Comparison of ENCODE assay signal across 8 cellular contexts in the genomic region with DNA sequence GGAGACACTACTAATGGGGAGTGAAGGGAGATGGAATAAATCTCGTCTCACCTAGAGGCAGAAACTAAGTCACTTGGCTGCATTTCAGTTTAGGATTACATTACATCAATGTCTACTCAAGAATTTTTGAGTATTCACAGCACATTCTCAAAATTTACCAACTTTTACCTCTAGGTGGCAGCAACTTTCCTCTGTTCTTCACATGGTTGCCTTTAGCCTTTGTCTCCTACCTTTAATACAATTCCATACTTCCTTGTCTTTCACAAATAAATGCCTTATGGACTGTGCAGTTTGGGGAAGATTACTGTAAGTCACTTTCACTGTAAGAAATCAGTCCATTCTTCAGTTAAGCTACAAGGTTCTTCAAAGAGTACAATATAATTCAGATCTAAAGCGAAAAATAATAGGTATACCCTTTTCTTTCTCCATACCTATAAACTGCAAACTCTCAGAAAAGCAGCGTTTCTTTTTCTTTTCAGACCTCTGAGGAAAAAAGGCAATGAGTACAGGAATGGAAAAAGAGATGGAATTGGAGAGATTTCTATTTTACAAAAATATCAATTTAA.
DNase-seq lines count a peak whose midpoint lies in the region; FAIRE-seq and TF ChIP-seq lines count a peak whose summit lies in the region.

No MANE protein-coding gene starts in this region.

- no peaks in the 10 kb centered on the region for H3F3A ChIP-seq in SU-DHL-6 (ENCODE audit: insufficient read depth)

- H3K27me3 Mint-ChIP-seq in neural crest cell (ENCODE audit: low read depth) = no peaks in the 10 kb centered on the region

- H3K4me2 ChIP-seq in SU-DHL-6 (ENCODE audit: low read depth, low read length, poor library complexity, severe bottlenecking) = no peak overlapping the region

- H3K9ac ChIP-seq in SU-DHL-6 (ENCODE audit: low read length) = no peak overlapping the region

- FAIRE-seq in A204.1 (lab: Jason Lieb, UNC) = peak; percentile 81

- no peak overlapping the region for H2AFZ ChIP-seq in SU-DHL-6 (ENCODE audit: low read depth, low read length, severe bottlenecking)

- no peaks in the 10 kb centered on the region for H3K9me3 ChIP-seq in SU-DHL-6 (ENCODE audit: insufficient read depth, low read length)

- H3K4me3 ChIP-seq in HFF-Myc (replicated peaks; ENCODE audit: low read depth, low read length) = no peak overlapping the region
- no peak overlapping the region for H3K4me3 ChIP-seq in SU-DHL-6 (ENCODE audit: insufficient read depth, low read length, poor library complexity, severe bottlenecking)

- no peaks in the 10 kb centered on the region for H4K20me1 ChIP-seq in SU-DHL-6 (ENCODE audit: low read depth, low read length)

- H3K79me2 ChIP-seq in SU-DHL-6 (ENCODE audit: insufficient read depth, low read length) = no peaks in the 10 kb centered on the region

- peak overlapping the region; percentile 58 for H3K27ac Mint-ChIP-seq in neural crest cell (ENCODE audit: unreplicated experiment)

- H3K36me3 Mint-ChIP-seq in neural crest cell (ENCODE audit: low read depth) = peaks cover 12% of the 10 kb centered on the region

- H3K9me3 Mint-ChIP-seq in neural crest cell = no peaks in the 10 kb centered on the region

- no peaks in the 10 kb centered on the region for H3K36me3 ChIP-seq in SU-DHL-6 (ENCODE audit: low read length)

- TF ChIP-seq CTCF in HFF-Myc (IDR thresholded peaks at IDR 0.05; ENCODE audit: low read depth, low read length, missing control alignments) = peak; percentile 49
- peak; percentile 24 for TF ChIP-seq CTCF in SU-DHL-6 (IDR thresholded peaks at IDR 0.05; ENCODE audit: insufficient read depth, low read length, poor library complexity, severe bottlenecking)
- TF ChIP-seq CTCF in neural crest cell (conservative IDR thresholded peaks at IDR 0.05) = peak; percentile 83

- peaks cover 4% of the 10 kb centered on the region for H3K4me1 Mint-ChIP-seq in neural crest cell

- no peaks in the 10 kb centered on the region for H3K27me3 ChIP-seq in SU-DHL-6 (ENCODE audit: low read length)

- DNase-seq in GF-D8 (lab: John Stamatoyannopoulos, UW) = peak; percentile 17
- DNase-seq in HFF-Myc (ENCODE audit: extremely low read depth, low read depth) = peak; percentile 52
- peak; percentile 41 for DNase-seq in NCI-H1105 treated with DMSO at 0.1 percent for 48 hours (lab: John Stamatoyannopoulos, UW)
- DNase-seq in fibroblast of gingiva (ENCODE audit: low read depth) = peak; percentile 46
- DNase-seq in neural crest cell (ENCODE audit: low read depth, low spot score) = peak; percentile 50
- no peak for DNase-seq in stimulated activated CD4-positive, alpha-beta T cell treated with anti-CD3 and anti-CD28 coated beads, Interleukin-12 subunit alpha, Interleukin-12 subunit beta, amount 100 ng/mL, for 4 hours

- H3K27ac ChIP-seq in SU-DHL-6 (ENCODE audit: low read depth, low read length) = no peak overlapping the region

- H3K4me3 Mint-ChIP-seq in neural crest cell = no peak overlapping the region

- no peaks in the 10 kb centered on the region for H3K9me2 ChIP-seq in SU-DHL-6 (replicated peaks; ENCODE audit: insufficient read depth, low read length)

Comparison
In these comparisons a context has a peak if more than half of its experiments do, and no peak if none do; other contexts are left out.
1. CTCF ChIP-seq: peak in every context shown above with its lines; median percentile 83 in neural crest cell; 49 in HFF-Myc; 24 in SU-DHL-6.